Comparison of ENCODE assay signal across 8 cellular contexts in genomic region chr1:217747156-217747769, GRCh38.
DNase-seq lines count a peak whose midpoint lies in the region; ATAC-seq and TF ChIP-seq lines count a peak whose summit lies in the region.

No MANE protein-coding gene starts in this region.

- H3K9me3 Mint-ChIP-seq in stimulated activated naive B cell treated with anti-CD40 and anti-IgM and Interleukin-4, amounts not matched to agents 10 μg/mL and 1 μg/mL and 100 μg/mL, for 72 hours, result no peaks in the 10 kb centered on the region

- H3K4me1 Mint-ChIP-seq in stimulated activated naive B cell treated with anti-CD40 and anti-IgM and Interleukin-4, amounts not matched to agents 10 μg/mL and 1 μg/mL and 100 μg/mL, for 72 hours, result no peaks in the 10 kb centered on the region

- H3K4me3 ChIP-seq in astrocyte of the cerebellum (ENCODE audit: low read depth, low read length), result no peak overlapping the region
- H3K4me3 ChIP-seq in right lobe of liver, result no peak overlapping the region

- TF ChIP-seq POLR2A in right lobe of liver (IDR thresholded peaks at IDR 0.05), result no peak

- no peaks in the 10 kb centered on the region for H3K36me3 ChIP-seq in right lobe of liver

- H3K36me3 Mint-ChIP-seq in stimulated activated naive B cell treated with anti-CD40 and anti-IgM and Interleukin-4, amounts not matched to agents 10 μg/mL and 1 μg/mL and 100 μg/mL, for 72 hours, result no peaks in the 10 kb centered on the region

- no peaks in the 10 kb centered on the region for H3K27me3 ChIP-seq in right lobe of liver

- no peaks in the 10 kb centered on the region for H3K27me3 Mint-ChIP-seq in stimulated activated naive B cell treated with anti-CD40 and anti-IgM and Interleukin-4, amounts not matched to agents 10 μg/mL and 1 μg/mL and 100 μg/mL, for 72 hours

- ATAC-seq in GM21390 (IDR thresholded peaks at IDR 0.05; ENCODE audit: unreplicated experiment) (peak; percentile 55), right lobe of liver (peak in 1 of 4 donors; percentile 39), HG02623 (IDR thresholded peaks at IDR 0.05; ENCODE audit: unreplicated experiment) (no peak), HG03196 (IDR thresholded peaks at IDR 0.05; ENCODE audit: unreplicated experiment) (no peak)
- no peak for ATAC-seq in stimulated activated naive B cell treated with anti-CD40 and anti-IgM and Interleukin-4, amounts not matched to agents 10 μg/mL and 1 μg/mL and 100 μg/mL, for 72 hours (replicated peaks)

- DNase-seq in AML-193 (lab: John Stamatoyannopoulos, UW), result peak; percentile 29 to 30
- peak; percentile 29 for DNase-seq in NCI-H2081 treated with DMSO at 0.1 percent for 48 hours (lab: John Stamatoyannopoulos, UW)
- peak; percentile 19 for DNase-seq in astrocyte of the cerebellum (ENCODE audit: low read depth)
- no peak for DNase-seq in right lobe of liver
- DNase-seq in stimulated activated naive B cell treated with anti-CD40 and anti-IgM and Interleukin-4, amounts not matched to agents 10 μg/mL and 1 μg/mL and 100 μg/mL, for 72 hours, result no peak

- intact Hi-C loops in right lobe of liver (cut with DNase I), result no loop called here

- H3K9me3 ChIP-seq in right lobe of liver, result no peaks in the 10 kb centered on the region

- no peak overlapping the region for H3K27ac Mint-ChIP-seq in stimulated activated naive B cell treated with anti-CD40 and anti-IgM and Interleukin-4, amounts not matched to agents 10 μg/mL and 1 μg/mL and 100 μg/mL, for 72 hours

- no peak overlapping the region for H3K4me3 Mint-ChIP-seq in stimulated activated naive B cell treated with anti-CD40 and anti-IgM and Interleukin-4, amounts not matched to agents 10 μg/mL and 1 μg/mL and 100 μg/mL, for 72 hours

- 52% methylated on average over 2 of the region's 2 CpGs for WGBS in right lobe of liver (ENCODE audit: insufficient coverage, low coverage, low lambda C conversion rate, missing lambda C conversion rate)

- in situ Hi-C loops in astrocyte of the cerebellum (cut with HindIII; ENCODE audit: low sequenced_read_pairs), result no loop called here

- TF ChIP-seq CTCF in astrocyte of the cerebellum (IDR thresholded peaks at IDR 0.05; ENCODE audit: low read depth, low read length, missing control alignments), result peak; percentile 52
- TF ChIP-seq CTCF in right lobe of liver (IDR thresholded peaks at IDR 0.05), result peak; percentile 55 to 72 (median 70)

- H3K4me1 ChIP-seq in right lobe of liver, result no peaks in the 10 kb centered on the region

- H3K27ac ChIP-seq in right lobe of liver, result no peak overlapping the region

Comparison
In these comparisons a context has a peak if more than half of its experiments do, and no peak if none do; other contexts are left out.
1. DNase-seq: peak in AML-193 (2 of 2), NCI-H2081 treated with DMSO at 0.1 percent for 48 hours (single experiment) and astrocyte of the cerebellum (single experiment); none in right lobe of liver (0 of 3) and stimulated activated naive B cell treated with anti-CD40 and anti-IgM and Interleukin-4, amounts not matched to agents 10 μg/mL and 1 μg/mL and 100 μg/mL, for 72 hours (single experiment).